1 cellular context compared by ENCODE assay signal in the genomic region with DNA sequence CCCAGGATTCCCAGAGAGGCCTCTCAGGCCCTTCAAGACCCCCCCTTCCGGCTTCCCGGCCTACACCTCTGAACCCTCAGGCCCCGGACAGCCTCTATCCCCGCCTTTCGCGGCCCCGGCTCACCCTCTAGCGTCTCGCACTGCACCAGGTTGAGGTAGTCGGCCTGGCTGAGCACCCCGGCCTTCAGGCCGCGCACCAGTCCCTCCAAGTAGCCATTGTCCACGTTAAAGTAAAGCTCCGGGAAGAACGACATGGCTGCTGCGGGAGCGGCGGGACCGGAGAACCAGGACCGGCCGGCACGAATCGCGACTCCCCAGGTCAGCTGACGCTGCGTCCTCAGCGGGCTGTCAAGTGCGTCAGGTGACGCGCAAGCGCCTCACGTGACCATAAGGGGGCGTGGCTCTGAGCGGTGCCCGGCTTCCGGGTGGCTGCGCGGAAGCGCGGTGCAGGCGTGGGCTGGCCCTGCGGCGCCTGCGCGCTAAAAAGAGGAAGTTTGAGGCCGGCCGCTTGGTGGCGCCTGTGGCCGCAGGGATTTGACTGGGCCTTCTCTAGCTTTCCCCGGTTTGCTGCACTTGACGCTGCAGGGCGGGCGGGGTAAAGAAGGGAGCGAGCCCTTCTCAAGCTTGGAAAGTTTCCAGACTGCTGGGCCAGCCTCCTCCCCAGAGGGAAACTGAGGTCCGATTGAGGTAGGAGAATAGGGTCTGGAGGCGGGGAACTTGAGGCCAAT.
TF ChIP-seq lines count a peak whose summit lies in the region.

A gene (minus strand): TSS at position 325 of the 728 bp plus-strand sequence. CDS start 71 bp downstream, at position 254.

TF ChIP-seq in HEK293, 187 proteins besides CTCF, POLR2A, EP300 and RAD21 (continued from another document and continues in another):
- TF ChIP-seq, protein P1, sequence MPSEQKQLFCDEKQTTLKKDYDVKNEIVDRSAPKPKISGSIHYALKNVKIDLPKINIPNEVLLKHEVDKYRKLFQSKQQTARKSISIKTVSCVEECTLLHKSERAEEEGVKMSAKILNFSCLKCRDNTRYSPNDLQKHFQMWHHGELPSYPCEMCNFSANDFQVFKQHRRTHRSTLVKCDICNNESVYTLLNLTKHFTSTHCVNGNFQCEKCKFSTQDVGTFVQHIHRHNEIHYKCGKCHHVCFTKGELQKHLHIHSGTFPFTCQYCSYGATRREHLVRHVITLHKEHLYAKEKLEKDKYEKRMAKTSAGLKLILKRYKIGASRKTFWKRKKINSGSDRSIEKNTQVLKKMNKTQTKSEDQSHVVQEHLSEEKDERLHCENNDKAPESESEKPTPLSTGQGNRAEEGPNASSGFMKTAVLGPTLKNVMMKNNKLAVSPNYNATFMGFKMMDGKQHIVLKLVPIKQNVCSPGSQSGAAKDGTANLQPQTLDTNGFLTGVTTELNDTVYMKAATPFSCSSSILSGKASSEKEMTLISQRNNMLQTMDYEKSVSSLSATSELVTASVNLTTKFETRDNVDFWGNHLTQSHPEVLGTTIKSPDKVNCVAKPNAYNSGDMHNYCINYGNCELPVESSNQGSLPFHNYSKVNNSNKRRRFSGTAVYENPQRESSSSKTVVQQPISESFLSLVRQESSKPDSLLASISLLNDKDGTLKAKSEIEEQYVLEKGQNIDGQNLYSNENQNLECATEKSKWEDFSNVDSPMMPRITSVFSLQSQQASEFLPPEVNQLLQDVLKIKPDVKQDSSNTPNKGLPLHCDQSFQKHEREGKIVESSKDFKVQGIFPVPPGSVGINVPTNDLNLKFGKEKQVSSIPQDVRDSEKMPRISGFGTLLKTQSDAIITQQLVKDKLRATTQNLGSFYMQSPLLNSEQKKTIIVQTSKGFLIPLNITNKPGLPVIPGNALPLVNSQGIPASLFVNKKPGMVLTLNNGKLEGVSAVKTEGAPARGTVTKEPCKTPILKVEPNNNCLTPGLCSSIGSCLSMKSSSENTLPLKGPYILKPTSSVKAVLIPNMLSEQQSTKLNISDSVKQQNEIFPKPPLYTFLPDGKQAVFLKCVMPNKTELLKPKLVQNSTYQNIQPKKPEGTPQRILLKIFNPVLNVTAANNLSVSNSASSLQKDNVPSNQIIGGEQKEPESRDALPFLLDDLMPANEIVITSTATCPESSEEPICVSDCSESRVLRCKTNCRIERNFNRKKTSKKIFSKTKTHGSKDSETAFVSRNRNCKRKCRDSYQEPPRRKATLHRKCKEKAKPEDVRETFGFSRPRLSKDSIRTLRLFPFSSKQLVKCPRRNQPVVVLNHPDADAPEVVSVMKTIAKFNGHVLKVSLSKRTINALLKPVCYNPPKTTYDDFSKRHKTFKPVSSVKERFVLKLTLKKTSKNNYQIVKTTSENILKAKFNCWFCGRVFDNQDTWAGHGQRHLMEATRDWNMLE (tag by site-specific recombination; conservative IDR thresholded peaks at IDR 0.05; ENCODE audit: low read depth) = peak; percentile 43; the same call in 1 of the 2 replicates
- TF ChIP-seq FEZF1 (tag by site-specific recombination; IDR thresholded peaks at IDR 0.05) (peak; percentile 61), BCL11A (tag by site-specific recombination; IDR thresholded peaks at IDR 0.05; ENCODE audit: low read depth) (no peak), SCRT2 (tag by site-specific recombination; IDR thresholded peaks at IDR 0.05) (peak; percentile 27; the same call in 1 of the 2 replicates), ZBTB20 (tag by site-specific recombination; IDR thresholded peaks at IDR 0.05) (peak; percentile 82), ZXDB (tag by site-specific recombination; IDR thresholded peaks at IDR 0.05) (peak; percentile 82), KLF16 (tag by site-specific recombination; IDR thresholded peaks at IDR 0.05) (peak; percentile 95), ZNF629 (tag by site-specific recombination; IDR thresholded peaks at IDR 0.05) (peak; percentile 63), OVOL3 (tag by site-specific recombination; IDR thresholded peaks at IDR 0.05) (peak; percentile 78; the same call in 1 of the 2 replicates), EGR2 (tag by site-specific recombination; IDR thresholded peaks at IDR 0.05; ENCODE audit: low read depth) (peak; percentile 44), PRDM1 (tag by site-specific recombination; IDR thresholded peaks at IDR 0.05) (peak; percentile 60), KLF10 (tag by site-specific recombination; IDR thresholded peaks at IDR 0.05) (peak; percentile 82), ZNF335 (tag by site-specific recombination; conservative IDR thresholded peaks at IDR 0.05) (peak; percentile 100), MYNN (tag by site-specific recombination; IDR thresholded peaks at IDR 0.05; ENCODE audit: borderline replicate concordance) (no peak), KLF9 (tag by site-specific recombination; IDR thresholded peaks at IDR 0.05; ENCODE audit: low read depth) (peak; percentile 99), ZNF114 (tag by site-specific recombination; IDR thresholded peaks at IDR 0.05) (no peak), ZSCAN16 (tag by site-specific recombination; IDR thresholded peaks at IDR 0.05) (no peak), WT1 (tag by site-specific recombination; IDR thresholded peaks at IDR 0.05) (peak; percentile 15; the same call in 1 of the 2 replicates), ZSCAN30 (tag by site-specific recombination; IDR thresholded peaks at IDR 0.05) (0 out of 2 replicates have a peak, but pooled peaks have one; percentile 43), ZBTB21 (tag by site-specific recombination; IDR thresholded peaks at IDR 0.05) (0 out of 2 replicates have a peak, but pooled peaks have one; percentile 10)
- TF ChIP-seq, protein P2, sequence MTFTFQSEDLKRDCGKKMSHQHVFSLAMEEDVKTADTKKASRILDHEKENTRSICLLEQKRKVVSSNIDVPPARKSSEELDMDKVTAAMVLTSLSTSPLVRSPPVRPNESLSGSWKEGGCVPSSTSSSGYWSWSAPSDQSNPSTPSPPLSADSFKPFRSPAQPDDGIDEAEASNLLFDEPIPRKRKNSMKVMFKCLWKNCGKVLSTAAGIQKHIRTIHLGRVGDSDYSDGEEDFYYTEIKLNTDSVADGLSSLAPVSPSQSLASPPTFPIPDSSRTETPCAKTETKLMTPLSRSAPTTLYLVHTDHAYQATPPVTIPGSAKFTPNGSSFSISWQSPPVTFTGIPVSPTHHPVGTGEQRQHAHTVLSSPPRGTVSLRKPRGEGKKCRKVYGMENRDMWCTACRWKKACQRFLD (tag by site-specific recombination; IDR thresholded peaks at IDR 0.05) = peak; percentile 100
- TF ChIP-seq, protein P3, sequence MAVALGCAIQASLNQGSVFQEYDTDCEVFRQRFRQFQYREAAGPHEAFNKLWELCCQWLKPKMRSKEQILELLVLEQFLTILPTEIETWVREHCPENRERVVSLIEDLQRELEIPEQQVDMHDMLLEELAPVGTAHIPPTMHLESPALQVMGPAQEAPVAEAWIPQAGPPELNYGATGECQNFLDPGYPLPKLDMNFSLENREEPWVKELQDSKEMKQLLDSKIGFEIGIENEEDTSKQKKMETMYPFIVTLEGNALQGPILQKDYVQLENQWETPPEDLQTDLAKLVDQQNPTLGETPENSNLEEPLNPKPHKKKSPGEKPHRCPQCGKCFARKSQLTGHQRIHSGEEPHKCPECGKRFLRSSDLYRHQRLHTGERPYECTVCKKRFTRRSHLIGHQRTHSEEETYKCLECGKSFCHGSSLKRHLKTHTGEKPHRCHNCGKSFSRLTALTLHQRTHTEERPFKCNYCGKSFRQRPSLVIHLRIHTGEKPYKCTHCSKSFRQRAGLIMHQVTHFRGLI (tag by site-specific recombination; IDR thresholded peaks at IDR 0.05) = peak; percentile 59; the same call in 1 of the 2 replicates
- TF ChIP-seq, protein P4, sequence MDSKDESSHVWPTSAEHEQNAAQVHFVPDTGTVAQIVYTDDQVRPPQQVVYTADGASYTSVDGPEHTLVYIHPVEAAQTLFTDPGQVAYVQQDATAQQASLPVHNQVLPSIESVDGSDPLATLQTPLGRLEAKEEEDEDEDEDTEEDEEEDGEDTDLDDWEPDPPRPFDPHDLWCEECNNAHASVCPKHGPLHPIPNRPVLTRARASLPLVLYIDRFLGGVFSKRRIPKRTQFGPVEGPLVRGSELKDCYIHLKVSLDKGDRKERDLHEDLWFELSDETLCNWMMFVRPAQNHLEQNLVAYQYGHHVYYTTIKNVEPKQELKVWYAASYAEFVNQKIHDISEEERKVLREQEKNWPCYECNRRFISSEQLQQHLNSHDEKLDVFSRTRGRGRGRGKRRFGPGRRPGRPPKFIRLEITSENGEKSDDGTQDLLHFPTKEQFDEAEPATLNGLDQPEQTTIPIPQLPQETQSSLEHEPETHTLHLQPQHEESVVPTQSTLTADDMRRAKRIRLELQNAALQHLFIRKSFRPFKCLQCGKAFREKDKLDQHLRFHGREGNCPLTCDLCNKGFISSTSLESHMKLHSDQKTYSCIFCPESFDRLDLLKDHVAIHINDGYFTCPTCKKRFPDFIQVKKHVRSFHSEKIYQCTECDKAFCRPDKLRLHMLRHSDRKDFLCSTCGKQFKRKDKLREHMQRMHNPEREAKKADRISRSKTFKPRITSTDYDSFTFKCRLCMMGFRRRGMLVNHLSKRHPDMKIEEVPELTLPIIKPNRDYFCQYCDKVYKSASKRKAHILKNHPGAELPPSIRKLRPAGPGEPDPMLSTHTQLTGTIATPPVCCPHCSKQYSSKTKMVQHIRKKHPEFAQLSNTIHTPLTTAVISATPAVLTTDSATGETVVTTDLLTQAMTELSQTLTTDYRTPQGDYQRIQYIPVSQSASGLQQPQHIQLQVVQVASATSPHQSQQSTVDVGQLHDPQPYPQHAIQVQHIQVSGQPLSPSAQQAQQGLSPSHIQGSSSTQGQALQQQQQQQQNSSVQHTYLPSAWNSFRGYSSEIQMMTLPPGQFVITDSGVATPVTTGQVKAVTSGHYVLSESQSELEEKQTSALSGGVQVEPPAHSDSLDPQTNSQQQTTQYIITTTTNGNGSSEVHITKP (tag by site-specific recombination; IDR thresholded peaks at IDR 0.05) = 0 out of 2 replicates have a peak, but pooled peaks have one; percentile 16
- TF ChIP-seq, protein P5, sequence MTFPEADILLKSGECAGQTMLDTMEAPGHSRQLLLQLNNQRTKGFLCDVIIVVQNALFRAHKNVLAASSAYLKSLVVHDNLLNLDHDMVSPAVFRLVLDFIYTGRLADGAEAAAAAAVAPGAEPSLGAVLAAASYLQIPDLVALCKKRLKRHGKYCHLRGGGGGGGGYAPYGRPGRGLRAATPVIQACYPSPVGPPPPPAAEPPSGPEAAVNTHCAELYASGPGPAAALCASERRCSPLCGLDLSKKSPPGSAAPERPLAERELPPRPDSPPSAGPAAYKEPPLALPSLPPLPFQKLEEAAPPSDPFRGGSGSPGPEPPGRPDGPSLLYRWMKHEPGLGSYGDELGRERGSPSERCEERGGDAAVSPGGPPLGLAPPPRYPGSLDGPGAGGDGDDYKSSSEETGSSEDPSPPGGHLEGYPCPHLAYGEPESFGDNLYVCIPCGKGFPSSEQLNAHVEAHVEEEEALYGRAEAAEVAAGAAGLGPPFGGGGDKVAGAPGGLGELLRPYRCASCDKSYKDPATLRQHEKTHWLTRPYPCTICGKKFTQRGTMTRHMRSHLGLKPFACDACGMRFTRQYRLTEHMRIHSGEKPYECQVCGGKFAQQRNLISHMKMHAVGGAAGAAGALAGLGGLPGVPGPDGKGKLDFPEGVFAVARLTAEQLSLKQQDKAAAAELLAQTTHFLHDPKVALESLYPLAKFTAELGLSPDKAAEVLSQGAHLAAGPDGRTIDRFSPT (tag by site-specific recombination; IDR thresholded peaks at IDR 0.05) = no peak
- TF ChIP-seq, protein P6, sequence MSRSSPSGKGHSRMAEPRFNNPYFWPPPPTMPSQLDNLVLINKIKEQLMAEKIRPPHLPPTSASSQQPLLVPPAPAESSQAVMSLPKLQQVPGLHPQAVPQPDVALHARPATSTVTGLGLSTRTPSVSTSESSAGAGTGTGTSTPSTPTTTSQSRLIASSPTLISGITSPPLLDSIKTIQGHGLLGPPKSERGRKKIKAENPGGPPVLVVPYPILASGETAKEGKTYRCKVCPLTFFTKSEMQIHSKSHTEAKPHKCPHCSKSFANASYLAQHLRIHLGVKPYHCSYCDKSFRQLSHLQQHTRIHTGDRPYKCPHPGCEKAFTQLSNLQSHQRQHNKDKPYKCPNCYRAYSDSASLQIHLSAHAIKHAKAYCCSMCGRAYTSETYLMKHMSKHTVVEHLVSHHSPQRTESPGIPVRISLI (tag by site-specific recombination; IDR thresholded peaks at IDR 0.05) = no peak
- TF ChIP-seq, protein P7, sequence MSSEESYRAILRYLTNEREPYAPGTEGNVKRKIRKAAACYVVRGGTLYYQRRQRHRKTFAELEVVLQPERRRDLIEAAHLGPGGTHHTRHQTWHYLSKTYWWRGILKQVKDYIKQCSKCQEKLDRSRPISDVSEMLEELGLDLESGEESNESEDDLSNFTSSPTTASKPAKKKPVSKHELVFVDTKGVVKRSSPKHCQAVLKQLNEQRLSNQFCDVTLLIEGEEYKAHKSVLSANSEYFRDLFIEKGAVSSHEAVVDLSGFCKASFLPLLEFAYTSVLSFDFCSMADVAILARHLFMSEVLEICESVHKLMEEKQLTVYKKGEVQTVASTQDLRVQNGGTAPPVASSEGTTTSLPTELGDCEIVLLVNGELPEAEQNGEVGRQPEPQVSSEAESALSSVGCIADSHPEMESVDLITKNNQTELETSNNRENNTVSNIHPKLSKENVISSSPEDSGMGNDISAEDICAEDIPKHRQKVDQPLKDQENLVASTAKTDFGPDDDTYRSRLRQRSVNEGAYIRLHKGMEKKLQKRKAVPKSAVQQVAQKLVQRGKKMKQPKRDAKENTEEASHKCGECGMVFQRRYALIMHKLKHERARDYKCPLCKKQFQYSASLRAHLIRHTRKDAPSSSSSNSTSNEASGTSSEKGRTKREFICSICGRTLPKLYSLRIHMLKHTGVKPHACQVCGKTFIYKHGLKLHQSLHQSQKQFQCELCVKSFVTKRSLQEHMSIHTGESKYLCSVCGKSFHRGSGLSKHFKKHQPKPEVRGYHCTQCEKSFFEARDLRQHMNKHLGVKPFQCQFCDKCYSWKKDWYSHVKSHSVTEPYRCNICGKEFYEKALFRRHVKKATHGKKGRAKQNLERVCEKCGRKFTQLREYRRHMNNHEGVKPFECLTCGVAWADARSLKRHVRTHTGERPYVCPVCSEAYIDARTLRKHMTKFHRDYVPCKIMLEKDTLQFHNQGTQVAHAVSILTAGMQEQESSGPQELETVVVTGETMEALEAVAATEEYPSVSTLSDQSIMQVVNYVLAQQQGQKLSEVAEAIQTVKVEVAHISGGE (tag by site-specific recombination; conservative IDR thresholded peaks at IDR 0.05; ENCODE audit: low read depth) = peak; percentile 59
- TF ChIP-seq, protein P8, sequence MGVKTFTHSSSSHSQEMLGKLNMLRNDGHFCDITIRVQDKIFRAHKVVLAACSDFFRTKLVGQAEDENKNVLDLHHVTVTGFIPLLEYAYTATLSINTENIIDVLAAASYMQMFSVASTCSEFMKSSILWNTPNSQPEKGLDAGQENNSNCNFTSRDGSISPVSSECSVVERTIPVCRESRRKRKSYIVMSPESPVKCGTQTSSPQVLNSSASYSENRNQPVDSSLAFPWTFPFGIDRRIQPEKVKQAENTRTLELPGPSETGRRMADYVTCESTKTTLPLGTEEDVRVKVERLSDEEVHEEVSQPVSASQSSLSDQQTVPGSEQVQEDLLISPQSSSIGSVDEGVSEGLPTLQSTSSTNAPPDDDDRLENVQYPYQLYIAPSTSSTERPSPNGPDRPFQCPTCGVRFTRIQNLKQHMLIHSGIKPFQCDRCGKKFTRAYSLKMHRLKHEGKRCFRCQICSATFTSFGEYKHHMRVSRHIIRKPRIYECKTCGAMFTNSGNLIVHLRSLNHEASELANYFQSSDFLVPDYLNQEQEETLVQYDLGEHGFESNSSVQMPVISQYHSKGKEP (tag by site-specific recombination; IDR thresholded peaks at IDR 0.05) = peak; percentile 79
- TF ChIP-seq, protein P9, sequence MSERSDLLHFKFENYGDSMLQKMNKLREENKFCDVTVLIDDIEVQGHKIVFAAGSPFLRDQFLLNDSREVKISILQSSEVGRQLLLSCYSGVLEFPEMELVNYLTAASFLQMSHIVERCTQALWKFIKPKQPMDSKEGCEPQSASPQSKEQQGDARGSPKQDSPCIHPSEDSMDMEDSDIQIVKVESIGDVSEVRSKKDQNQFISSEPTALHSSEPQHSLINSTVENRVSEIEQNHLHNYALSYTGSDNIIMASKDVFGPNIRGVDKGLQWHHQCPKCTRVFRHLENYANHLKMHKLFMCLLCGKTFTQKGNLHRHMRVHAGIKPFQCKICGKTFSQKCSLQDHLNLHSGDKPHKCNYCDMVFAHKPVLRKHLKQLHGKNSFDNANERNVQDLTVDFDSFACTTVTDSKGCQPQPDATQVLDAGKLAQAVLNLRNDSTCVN (tag by site-specific recombination; optimal IDR thresholded peaks at IDR 0.05) = peak; percentile 75
